13 cellular contexts compared by ENCODE assay signal in the genomic region with DNA sequence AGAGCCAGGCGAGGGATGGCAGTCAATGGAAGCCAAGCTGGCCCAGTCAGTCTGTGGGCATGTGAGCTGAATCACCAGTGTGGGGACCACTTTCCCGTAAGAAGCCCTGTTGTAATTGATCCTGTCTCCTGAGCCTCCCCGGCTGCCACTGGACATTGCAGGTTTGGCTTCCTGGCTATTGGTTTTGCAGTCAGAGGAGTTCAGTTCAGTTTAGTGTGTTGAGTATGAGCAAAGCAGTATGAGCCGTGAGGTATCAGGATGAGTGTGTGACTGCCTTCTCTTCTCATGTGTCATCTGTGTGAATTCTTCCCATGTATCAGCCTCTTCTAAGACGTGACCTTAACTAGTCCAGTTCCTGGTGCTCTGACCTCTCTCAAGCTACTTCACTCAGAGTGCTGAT.
A peak's percentile ranks its signal among the peaks of the same experiment; 100 is the strongest.
DNase-seq lines count a peak whose midpoint lies in the region; ATAC-seq and TF ChIP-seq lines count a peak whose summit lies in the region.
"Had no signal": no experiment of that assay in that cellular context is flagged by ENCODE, and none has a peak within 500 bp of the region (broad histone marks: within the 10 kb centered on the region; RNA-seq: fewer than 3 reads in every experiment).

No MANE protein-coding gene starts in this region.

- H3K9me3 ChIP-seq in vagina: no peaks in the 10 kb centered on the region
- no peaks in the 10 kb centered on the region for H3K9me3 ChIP-seq in smooth muscle cell (replicated peaks; ENCODE audit: low read depth)

- no peaks in the 10 kb centered on the region for H3F3A ChIP-seq in smooth muscle cell (ENCODE audit: low read depth)

- no peaks in the 10 kb centered on the region for H3K36me3 ChIP-seq in vagina
- H3K36me3 ChIP-seq in smooth muscle cell (ENCODE audit: low read depth): no peaks in the 10 kb centered on the region

- no peaks in the 10 kb centered on the region for H3K27me3 Mint-ChIP-seq in neural crest cell (ENCODE audit: low read depth)
- H3K27me3 Mint-ChIP-seq: activated naive CD8-positive, alpha-beta T cell; stimulated activated naive B cell treated with anti-CD40 and anti-IgM and Interleukin-4, amounts not matched to agents 10 μg/mL and 1 μg/mL and 100 μg/mL, for 72 hours had no signal

- H4K20me1 ChIP-seq in smooth muscle cell (ENCODE audit: low read depth): peaks cover 23% of the 10 kb centered on the region

- no peaks in the 10 kb centered on the region for H3K27me3 ChIP-seq in vagina
- H3K27me3 ChIP-seq in smooth muscle cell (ENCODE audit: low read depth): no peaks in the 10 kb centered on the region

- H3K4me1 ChIP-seq in vagina (peaks cover 8% of the 10 kb centered on the region), smooth muscle cell (ENCODE audit: low read depth) (peaks cover 11% of the 10 kb centered on the region)

- intact Hi-C loops in vagina (cut with DNase I): no loop called here

- no peak overlapping the region for H3K4me2 ChIP-seq in smooth muscle cell

- peak; percentile 38 for DNase-seq in M059J (ENCODE audit: low read depth)
- DNase-seq in fibroblast of the aortic adventitia (ENCODE audit: low read depth): peak; percentile 51
- DNase-seq in neural crest cell (ENCODE audit: low read depth, low spot score): no peak
- DNase-seq in vagina (ENCODE audit: extremely low spot score in 2 of 2): no peak
- DNase-seq in smooth muscle cell (lab: John Stamatoyannopoulos, UW; ENCODE audit: unreplicated experiment): no peak
- DNase-seq: activated CD8-positive, alpha-beta memory T cell treated with anti-CD3 and anti-CD28 coated beads for 24 hours; naive thymus-derived CD8-positive, alpha-beta T cell; NCI-H226; stimulated activated naive B cell treated with anti-CD40 and anti-IgM and Interleukin-4, amounts not matched to agents 10 μg/mL and 1 μg/mL and 100 μg/mL, for 72 hours; T-helper 9 cell had no signal

- 73% methylated on average over 5 of the region's 5 CpGs for WGBS in smooth muscle cell (ENCODE audit: low lambda C conversion rate)

- no peak overlapping the region for H2AFZ ChIP-seq in smooth muscle cell (ENCODE audit: low read depth)

- H3K4me3 ChIP-seq in fibroblast of the aortic adventitia (ENCODE audit: low read depth, low read length): no peak overlapping the region
- no peak overlapping the region for H3K4me3 ChIP-seq in vagina
- H3K4me3 ChIP-seq in smooth muscle cell: no peak overlapping the region

- H3K79me2 ChIP-seq in smooth muscle cell (ENCODE audit: low read depth): no peaks in the 10 kb centered on the region

- H3K4me3 Mint-ChIP-seq in neural crest cell: no peak overlapping the region
- H3K4me3 Mint-ChIP-seq: activated naive CD8-positive, alpha-beta T cell; stimulated activated naive B cell treated with anti-CD40 and anti-IgM and Interleukin-4, amounts not matched to agents 10 μg/mL and 1 μg/mL and 100 μg/mL, for 72 hours had no signal

- H3K27ac ChIP-seq in vagina (peak overlapping the region; percentile 28), smooth muscle cell (ENCODE audit: low read depth) (no peak overlapping the region)

- ATAC-seq in GM18498 (IDR thresholded peaks at IDR 0.05; ENCODE audit: unreplicated experiment): no peak
- ATAC-seq in activated CD4-positive, CD25-positive, alpha-beta regulatory T cell treated with anti-CD3 and anti-CD28 coated beads, Interleukin-2, amount 50 U/mL, for 24 hours: no peak
- ATAC-seq: naive thymus-derived CD8-positive, alpha-beta T cell; stimulated activated naive B cell treated with anti-CD40 and anti-IgM and Interleukin-4, amounts not matched to agents 10 μg/mL and 1 μg/mL and 100 μg/mL, for 72 hours had no signal

- H3K9me3 Mint-ChIP-seq in neural crest cell: no peaks in the 10 kb centered on the region
- H3K9me3 Mint-ChIP-seq: stimulated activated naive B cell treated with anti-CD40 and anti-IgM and Interleukin-4, amounts not matched to agents 10 μg/mL and 1 μg/mL and 100 μg/mL, for 72 hours had no signal

- TF ChIP-seq CTCF in fibroblast of the aortic adventitia (IDR thresholded peaks at IDR 0.05; ENCODE audit: insufficient read depth, low read length): no peak
- TF ChIP-seq CTCF in neural crest cell (conservative IDR thresholded peaks at IDR 0.05): no peak
- TF ChIP-seq CTCF in vagina (IDR thresholded peaks at IDR 0.05): no peak
- no peak for TF ChIP-seq CTCF in smooth muscle cell (IDR thresholded peaks at IDR 0.05; ENCODE audit: borderline replicate concordance, insufficient read depth, poor library complexity, severe bottlenecking)

- peak overlapping the region; percentile 89 for H3K27ac Mint-ChIP-seq in neural crest cell (ENCODE audit: unreplicated experiment)
- H3K27ac Mint-ChIP-seq: activated naive CD8-positive, alpha-beta T cell; naive thymus-derived CD8-positive, alpha-beta T cell; stimulated activated naive B cell treated with anti-CD40 and anti-IgM and Interleukin-4, amounts not matched to agents 10 μg/mL and 1 μg/mL and 100 μg/mL, for 72 hours had no signal

- no peaks in the 10 kb centered on the region for H3K36me3 Mint-ChIP-seq in neural crest cell (ENCODE audit: low read depth)
- H3K36me3 Mint-ChIP-seq: activated naive CD8-positive, alpha-beta T cell; naive thymus-derived CD8-positive, alpha-beta T cell; stimulated activated naive B cell treated with anti-CD40 and anti-IgM and Interleukin-4, amounts not matched to agents 10 μg/mL and 1 μg/mL and 100 μg/mL, for 72 hours had no signal

- TF ChIP-seq POLR2A in vagina (IDR thresholded peaks at IDR 0.05): no peak

- peaks cover 26% of the 10 kb centered on the region for H3K4me1 Mint-ChIP-seq in neural crest cell
- H3K4me1 Mint-ChIP-seq: naive thymus-derived CD8-positive, alpha-beta T cell; stimulated activated naive B cell treated with anti-CD40 and anti-IgM and Interleukin-4, amounts not matched to agents 10 μg/mL and 1 μg/mL and 100 μg/mL, for 72 hours had no signal

- no peak overlapping the region for H3K9ac ChIP-seq in smooth muscle cell (ENCODE audit: low read depth)

Comparison
In these comparisons a context has a peak if more than half of its experiments do, and no peak if none do; other contexts are left out.
1. DNase-seq: peak in M059J (single experiment) and fibroblast of the aortic adventitia (single experiment); none in neural crest cell (single experiment), vagina (0 of 2) and smooth muscle cell (single experiment).